In the genomic region with DNA sequence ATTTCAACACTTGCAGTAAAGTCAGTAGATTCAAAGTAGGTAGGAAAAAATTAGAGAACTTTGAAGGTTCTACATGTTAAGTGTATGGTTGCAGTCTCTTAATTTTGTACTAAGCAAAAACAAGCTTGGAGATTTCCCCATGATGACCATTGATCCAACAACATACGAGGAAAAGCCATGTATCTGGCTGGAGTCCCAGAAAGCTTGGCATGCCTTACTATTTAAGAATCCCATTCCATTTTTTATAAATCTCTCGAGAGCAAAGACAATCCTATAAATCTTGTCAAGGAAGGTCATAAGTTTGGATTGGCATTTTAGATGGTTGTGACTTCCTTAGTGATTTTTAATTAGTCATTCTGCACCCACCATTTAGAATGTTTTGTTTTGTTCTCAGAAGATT, we compare ENCODE assay signal across 20 cellular contexts.
"Had no signal": no experiment of that assay in that cellular context is flagged by ENCODE, and none has a peak within 500 bp of the region (broad histone marks: within the 10 kb centered on the region; RNA-seq: fewer than 3 reads in every experiment).

No MANE protein-coding gene starts in this region.

- H3K36me3 ChIP-seq: colonic mucosa, prostate gland, sigmoid colon, upper lobe of right lung had no signal

- H3K4me1 ChIP-seq: colonic mucosa, prostate gland, testis, upper lobe of right lung had no signal

- H3K27ac ChIP-seq: colonic mucosa, prostate gland, sigmoid colon, testis, upper lobe of right lung had no signal

- H3K27me3 ChIP-seq: colonic mucosa, sigmoid colon, testis, upper lobe of right lung had no signal

- DNase-seq: activated CD4-positive, alpha-beta T cell treated with anti-CD3 and anti-CD28 coated beads for 4 hours; activated CD8-positive, alpha-beta memory T cell treated with anti-CD3 and anti-CD28 coated beads, Interleukin-2, amount 50 U/mL, for 48 hours; activated CD8-positive, alpha-beta T cell treated with anti-CD3 and anti-CD28 coated beads, Interleukin-2, amount 10 ng/mL, durations not matched to agents 7 days and 5 days; activated naive CD4-positive, alpha-beta T cell; aorta; colonic mucosa; effector CD8-positive, alpha-beta T cell; hippocampal formation; left cardiac atrium; mammary epithelial cell; mucosa of descending colon; naive thymus-derived CD8-positive, alpha-beta T cell; sigmoid colon; stimulated activated CD4-positive, alpha-beta T cell treated with anti-CD3 and anti-CD28 coated beads, Interleukin-4, amount 100 ng/mL, for 24 hours; T-cell; T1000; testis; upper lobe of right lung had no signal

- H3K4me3 Mint-ChIP-seq: activated CD8-positive, alpha-beta T cell treated with anti-CD3 and anti-CD28 coated beads, Interleukin-2, amount 10 ng/mL, durations not matched to agents 7 days and 5 days; naive thymus-derived CD8-positive, alpha-beta T cell; stimulated activated naive CD8-positive, alpha-beta T cell treated with anti-CD3 and anti-CD28 coated beads, Interleukin-15, Interleukin-2, amounts not matched to agents 100 ng/mL and 50 ng/mL, for 24 hours; T-cell had no signal

- H3K4me3 ChIP-seq: colonic mucosa, mucosa of descending colon, prostate gland, sigmoid colon, testis, upper lobe of right lung had no signal

- H3K27me3 Mint-ChIP-seq: naive thymus-derived CD8-positive, alpha-beta T cell; stimulated activated naive CD8-positive, alpha-beta T cell treated with anti-CD3 and anti-CD28 coated beads, Interleukin-15, Interleukin-2, amounts not matched to agents 100 ng/mL and 50 ng/mL, for 24 hours; T-cell had no signal

- H3K4me1 Mint-ChIP-seq: naive thymus-derived CD8-positive, alpha-beta T cell; T-cell had no signal

- H3K36me3 Mint-ChIP-seq: T-cell had no signal

- H3K27ac Mint-ChIP-seq: activated CD8-positive, alpha-beta T cell treated with anti-CD3 and anti-CD28 coated beads, Interleukin-2, amount 10 ng/mL, durations not matched to agents 7 days and 5 days; naive thymus-derived CD8-positive, alpha-beta T cell; stimulated activated naive CD8-positive, alpha-beta T cell treated with anti-CD3 and anti-CD28 coated beads, Interleukin-15, Interleukin-2, amounts not matched to agents 100 ng/mL and 50 ng/mL, for 24 hours; T-cell had no signal

- H3K9me3 ChIP-seq: colonic mucosa, mucosa of descending colon, prostate gland, sigmoid colon, testis, upper lobe of right lung had no signal
